Comparison of ENCODE assay signal across 15 cellular contexts in the genomic region with DNA sequence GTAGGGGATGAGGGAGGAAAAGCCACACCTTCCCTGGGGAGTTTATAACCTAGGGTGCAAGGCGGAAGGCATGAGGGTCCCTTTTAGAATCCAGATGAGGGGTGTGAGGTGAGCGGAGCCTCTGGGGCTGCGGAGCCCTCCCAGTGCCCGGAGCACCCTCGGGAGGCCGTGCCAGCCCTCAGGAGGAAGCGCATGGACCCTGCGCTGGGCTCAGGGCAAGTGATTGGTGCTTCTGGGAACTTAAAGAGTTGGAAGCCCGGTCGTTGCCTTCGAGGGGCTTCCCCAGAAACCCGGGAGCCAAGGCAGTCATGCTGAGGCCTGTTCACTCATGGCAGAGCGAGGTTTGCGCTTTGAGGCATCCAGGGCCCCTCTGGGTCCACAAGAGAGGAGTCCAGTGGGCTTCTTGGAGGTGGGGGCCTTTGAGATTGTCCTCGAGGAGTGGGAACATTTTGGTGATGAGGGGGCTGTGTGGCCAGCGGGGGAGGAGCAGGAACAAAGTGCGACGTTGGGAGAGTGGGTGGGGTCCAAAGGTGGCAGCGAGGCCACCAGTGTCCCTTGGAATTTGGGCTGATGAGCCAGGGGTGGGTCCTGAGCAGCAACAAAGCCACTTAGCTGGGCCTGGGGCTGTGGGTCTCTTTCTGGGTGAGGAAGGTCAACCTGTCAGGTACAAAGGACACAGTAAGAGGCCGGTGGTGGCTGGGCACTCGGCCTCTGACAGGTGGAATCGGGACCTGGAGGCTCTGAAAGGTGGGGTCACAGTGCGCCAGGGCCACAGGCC.
DNase-seq lines count a peak whose midpoint lies in the region; ATAC-seq and TF ChIP-seq lines count a peak whose summit lies in the region.
"Had no signal": no experiment of that assay in that cellular context is flagged by ENCODE, and none has a peak within 500 bp of the region (broad histone marks: within the 10 kb centered on the region; RNA-seq: fewer than 3 reads in every experiment).

No MANE protein-coding gene starts in this region.

- H3K27me3 Mint-ChIP-seq in activated naive CD4-positive, alpha-beta T cell treated with anti-CD3 and anti-CD28 coated beads for 36 hours (ENCODE audit: low read depth), result no peaks in the 10 kb centered on the region
- H3K27me3 Mint-ChIP-seq in activated B cell treated with CpG ODN at 0.5 μM for 24 hours, result no peaks in the 10 kb centered on the region

- H3K4me1 ChIP-seq in left lung (peaks cover 18 to 48% of the 10 kb centered on the region in 2 donors), transverse colon (peaks cover 3 to 30% (median 12%) of the 10 kb centered on the region in 4 donors)
- H3K4me1 ChIP-seq: uterus had no signal

- peaks cover 10% of the 10 kb centered on the region for H3K36me3 Mint-ChIP-seq in activated naive CD4-positive, alpha-beta T cell treated with anti-CD3 and anti-CD28 coated beads for 36 hours (ENCODE audit: low read depth)
- H3K36me3 Mint-ChIP-seq in activated B cell treated with CpG ODN at 0.5 μM for 24 hours (ENCODE audit: low read depth), result peaks cover 17% of the 10 kb centered on the region

- peak overlapping the region; percentile 95 for H3K27ac Mint-ChIP-seq in activated naive CD4-positive, alpha-beta T cell treated with anti-CD3 and anti-CD28 coated beads for 36 hours
- no peak overlapping the region for H3K27ac Mint-ChIP-seq in activated B cell treated with CpG ODN at 0.5 μM for 24 hours

- no peak for TF ChIP-seq POLR2A in transverse colon (IDR thresholded peaks at IDR 0.05)

- H3K36me3 ChIP-seq in left lung, result peaks cover 0 to 20% of the 10 kb centered on the region in 2 donors
- no peaks in the 10 kb centered on the region for H3K36me3 ChIP-seq in transverse colon
- H3K36me3 ChIP-seq: uterus had no signal

- H3K4me1 Mint-ChIP-seq in activated naive CD4-positive, alpha-beta T cell treated with anti-CD3 and anti-CD28 coated beads for 36 hours (ENCODE audit: low read depth), result peaks cover 41% of the 10 kb centered on the region
- peaks cover 55% of the 10 kb centered on the region for H3K4me1 Mint-ChIP-seq in activated B cell treated with CpG ODN at 0.5 μM for 24 hours

- H3K27ac ChIP-seq in left lung (peak overlapping the region; percentile 85 to 86), transverse colon (peak overlapping the region in 3 of 4 donors; percentile 77 to 84 (median 84))

- in situ Hi-C loops in transverse colon (cut with MboI; ENCODE audit: low pct_ligation_motif_present in 1 of 4, low pct_unique_long_range_greater_than_20kb in 1 of 4, low sequenced_read_pairs in 3 of 4), result no loop called here
- in situ Hi-C loops in ACHN (cut with HindIII; ENCODE audit: low pct_ligation_motif_present, low pct_unique_long_range_greater_than_20kb, low sequenced_read_pairs), result no loop called here

- peak overlapping the region; percentile 84 for H3K4me3 Mint-ChIP-seq in activated naive CD4-positive, alpha-beta T cell treated with anti-CD3 and anti-CD28 coated beads for 36 hours
- H3K4me3 Mint-ChIP-seq in activated B cell treated with CpG ODN at 0.5 μM for 24 hours, result peak overlapping the region; percentile 57

- H3K9me3 Mint-ChIP-seq in activated naive CD4-positive, alpha-beta T cell treated with anti-CD3 and anti-CD28 coated beads for 36 hours, result no peaks in the 10 kb centered on the region
- no peaks in the 10 kb centered on the region for H3K9me3 Mint-ChIP-seq in activated B cell treated with CpG ODN at 0.5 μM for 24 hours

- ATAC-seq in activated B cell treated with CpG ODN at 0.5 μM for 24 hours (ENCODE audit: low read depth) (no peak), left lung (no peak), GM19467 (IDR thresholded peaks at IDR 0.05; ENCODE audit: unreplicated experiment) (no peak)

- intact Hi-C loops in activated naive CD4-positive, alpha-beta T cell treated with anti-CD3 and anti-CD28 coated beads for 36 hours (cut with micrococcal nuclease), result loop anchor here (5.0 kb wide), 1 partner anchor 991 kb away; no protein-coding TSS in a partner anchor
- intact Hi-C loops in activated B cell treated with CpG ODN at 0.5 μM for 24 hours (cut with micrococcal nuclease) (no loop called here), left lung (cut with DNase I) (no loop called here), transverse colon (cut with DNase I; ENCODE audit: low total_unique reads) (no loop called here)

- WGBS in transverse colon (ENCODE audit: low coverage in 1 of 2), 2 donors, result 85% methylated on average over 4 to 23 of the region's 23 CpGs

- POLR2A ChIA-PET in activated B cell treated with CpG ODN at 0.5 μM for 24 hours (lab: Charles Lee), result interaction anchor here (8.2 kb wide), 1 partner anchor 18 kb away, joined by 162 read pairs; no protein-coding TSS in a partner anchor

- H3K27me3 ChIP-seq in left lung (no peaks in the 10 kb centered on the region), transverse colon (no peaks in the 10 kb centered on the region)
- H3K27me3 ChIP-seq: uterus had no signal

- TF ChIP-seq EP300 in transverse colon (IDR thresholded peaks at IDR 0.05; ENCODE audit: low read depth), result no peak

- CTCF ChIA-PET in activated naive CD4-positive, alpha-beta T cell treated with anti-CD3 and anti-CD28 coated beads for 36 hours (lab: Charles Lee), result interaction anchor here (0.6 to 10.3 kb wide), 5 partner anchors 11 to 140 kb away, joined by 3 to 74 read pairs (median 48); no protein-coding TSS in a partner anchor
- CTCF ChIA-PET in activated B cell treated with CpG ODN at 0.5 μM for 24 hours (lab: Charles Lee), result interaction anchor here (1.4 kb wide), 1 partner anchor 11 kb away, joined by 9 read pairs; no protein-coding TSS in a partner anchor

- TF ChIP-seq CTCF in activated B cell treated with CpG ODN at 0.5 μM for 24 hours (IDR thresholded peaks at IDR 0.05) (no peak), left lung (IDR thresholded peaks at IDR 0.05) (no peak), transverse colon (IDR thresholded peaks at IDR 0.05) (no peak)

- H3K4me3 ChIP-seq in left lung (no peak overlapping the region), transverse colon (no peak overlapping the region)
- H3K4me3 ChIP-seq: uterus had no signal

- no peak for DNase-seq in activated naive CD4-positive, alpha-beta T cell treated with anti-CD3 and anti-CD28 coated beads for 36 hours
- DNase-seq in activated naive CD4-positive, alpha-beta T cell (lab: John Stamatoyannopoulos, UW), result no peak
- DNase-seq in activated B cell treated with CpG ODN at 0.5 μM for 24 hours (no peak), left lung (peak in 1 of 2 donors; percentile 29), transverse colon (no peak), ACHN (no peak)
- no peak for DNase-seq in activated CD4-positive, CD25-positive, alpha-beta regulatory T cell treated with anti-CD3 and anti-CD28 coated beads, Interleukin-2, amount 50 U/mL, for 72 hours
- DNase-seq: activated gamma-delta T cell, dermis blood vessel endothelial cell, DMS79 treated with DMSO at 0.1 percent for 48 hours, NCI-H1092, NCI-H446, RPMI8226, uterus had no signal

- H3K9me3 ChIP-seq in left lung, result no peaks in the 10 kb centered on the region
- no peaks in the 10 kb centered on the region for H3K9me3 ChIP-seq in transverse colon
- H3K9me3 ChIP-seq: uterus had no signal
